Comparison of ENCODE assay signal across 11 cellular contexts in the genomic region with DNA sequence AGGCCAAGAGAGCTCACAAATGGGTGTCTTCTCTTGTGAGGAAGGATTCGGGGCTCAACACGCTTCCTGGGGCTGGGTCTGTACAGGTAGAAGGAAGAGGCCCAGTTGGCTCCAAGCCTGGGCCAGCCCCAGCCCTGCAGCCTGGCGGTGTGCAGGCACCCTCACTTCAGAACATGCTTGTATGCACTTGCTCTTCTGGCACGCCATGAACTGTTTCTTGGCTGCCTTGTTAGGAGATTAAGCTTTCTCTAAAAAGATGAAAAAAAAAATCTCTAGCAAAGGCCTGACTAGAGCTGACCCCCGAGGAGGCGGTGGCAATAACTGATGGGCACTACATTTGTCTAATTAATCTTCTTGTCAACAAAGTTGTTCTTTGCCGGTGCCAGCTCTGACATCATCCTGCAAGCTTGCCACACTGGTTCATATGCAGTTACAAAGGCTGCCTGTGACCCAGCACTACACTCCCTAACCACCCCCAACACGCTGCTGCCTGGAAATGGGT.
DNase-seq lines count a peak whose midpoint lies in the region; ATAC-seq, FAIRE-seq and TF ChIP-seq lines count a peak whose summit lies in the region.
"Had no signal": no experiment of that assay in that cellular context is flagged by ENCODE, and none has a peak within 500 bp of the region (broad histone marks: within the 10 kb centered on the region; RNA-seq: fewer than 3 reads in every experiment).

No MANE protein-coding gene starts in this region.

- intact Hi-C loops in pancreas (cut with DNase I): loop anchor here in 2 of 3 donors (5.0 to 10.0 kb wide), 4 partner anchors 659 to 949 kb away; no protein-coding TSS in a partner anchor

- no peak overlapping the region for H3K27ac Mint-ChIP-seq in neural progenitor cell

- no peak overlapping the region for H2AFZ ChIP-seq in neural progenitor cell (replicated peaks)

- H3K79me2 ChIP-seq in neural progenitor cell (ENCODE audit: low read depth): no peaks in the 10 kb centered on the region

- no peak for TF ChIP-seq POLR2A in gastroesophageal sphincter (IDR thresholded peaks at IDR 0.05)

- no peak for TF ChIP-seq EP300 in gastroesophageal sphincter (IDR thresholded peaks at IDR 0.05)

- TF ChIP-seq CTCF in VCaP (conservative IDR thresholded peaks at IDR 0.05) (no peak), gastroesophageal sphincter (IDR thresholded peaks at IDR 0.05) (peak in 2 of 4 experiments; percentile 1 to 18), pancreas (IDR thresholded peaks at IDR 0.05) (no peak), neural progenitor cell (IDR thresholded peaks at IDR 0.05) (no peak)

- H3K27me3 ChIP-seq in gastroesophageal sphincter (peaks cover 14% of the 10 kb centered on the region), pancreas (no peaks in the 10 kb centered on the region), neural progenitor cell (peaks cover 19% of the 10 kb centered on the region)

- no peak overlapping the region for H3K4me3 ChIP-seq in gastroesophageal sphincter
- no peak overlapping the region for H3K4me3 ChIP-seq in pancreas
- H3K4me3 ChIP-seq in neural progenitor cell: no peak overlapping the region
- H3K4me3 ChIP-seq: heart left ventricle had no signal

- H3K9me3 Mint-ChIP-seq in neural progenitor cell: peaks cover 4% of the 10 kb centered on the region

- DNase-seq in C1 segment of cervical spinal cord (lab: John Stamatoyannopoulos, UW) (peak in 11 of 14 donors; percentile 11 to 92 (median 78)), pancreas (peak in 4 of 6 donors; percentile 47 to 71 (median 66)), MV-4-11 (lab: John Stamatoyannopoulos, UW) (no peak), NCI-H187 (lab: John Stamatoyannopoulos, UW) (no peak), neural progenitor cell (ENCODE audit: low spot score) (no peak)
- DNase-seq: aorta, NCI-H2171 had no signal

- H3K4me1 ChIP-seq in gastroesophageal sphincter (peaks cover 0 to 47% (median 16%) of the 10 kb centered on the region in 3 donors), pancreas (peaks cover 0 to 5% (median 4%) of the 10 kb centered on the region in 3 donors), neural progenitor cell (peaks cover 12% of the 10 kb centered on the region)

- peaks cover 24% of the 10 kb centered on the region for H3K27me3 Mint-ChIP-seq in neural progenitor cell (ENCODE audit: insufficient read depth, low read depth)

- peaks cover 19% of the 10 kb centered on the region for H3F3A ChIP-seq in neural progenitor cell (ENCODE audit: low read depth)

- H3K27ac ChIP-seq in VCaP (peak overlapping the region; percentile 46), gastroesophageal sphincter (peak overlapping the region in 3 of 4 donors; percentile 70 to 74 (median 72)), pancreas (peak overlapping the region in 3 of 4 donors; percentile 28 to 62 (median 47)), neural progenitor cell (no peak overlapping the region)

- H3K4me2 ChIP-seq in neural progenitor cell: no peak overlapping the region

- no peaks in the 10 kb centered on the region for H3K36me3 Mint-ChIP-seq in neural progenitor cell

- no peaks in the 10 kb centered on the region for H3K9me3 ChIP-seq in gastroesophageal sphincter
- no peaks in the 10 kb centered on the region for H3K9me3 ChIP-seq in pancreas
- H3K9me3 ChIP-seq in neural progenitor cell (ENCODE audit: low read depth): no peaks in the 10 kb centered on the region
- H3K9me3 ChIP-seq: heart left ventricle had no signal

- ATAC-seq in gastroesophageal sphincter (peak; percentile 69), pancreas (peak; percentile 64 to 74 (median 68)), GM18502 (IDR thresholded peaks at IDR 0.05; ENCODE audit: poor library complexity, unreplicated experiment) (no peak)

- H3K9ac ChIP-seq in neural progenitor cell: no peak overlapping the region

- no peak overlapping the region for H3K4me3 Mint-ChIP-seq in neural progenitor cell

- WGBS in gastroesophageal sphincter (ENCODE audit: low coverage in 1 of 2), 2 donors: 39 to 44% methylated on average over 4 of the region's 8 CpGs
- 35 to 45% methylated on average over 8 of the region's 8 CpGs for WGBS in pancreas, 2 donors

- peaks cover 6% of the 10 kb centered on the region for H4K20me1 ChIP-seq in neural progenitor cell (ENCODE audit: low read depth)

- peaks cover 15% of the 10 kb centered on the region for H3K4me1 Mint-ChIP-seq in neural progenitor cell

- no peak for FAIRE-seq in pancreas (lab: Jason Lieb, UNC)

- H3K36me3 ChIP-seq in gastroesophageal sphincter: no peaks in the 10 kb centered on the region
- H3K36me3 ChIP-seq in pancreas: no peaks in the 10 kb centered on the region
- H3K36me3 ChIP-seq in neural progenitor cell: no peaks in the 10 kb centered on the region
- H3K36me3 ChIP-seq: heart left ventricle had no signal

Comparison
In these comparisons a context has a peak if more than half of its experiments do, and no peak if none do; other contexts are left out.
1. DNase-seq: peak in C1 segment of cervical spinal cord (11 of 14) and pancreas (4 of 6); none in MV-4-11 (single experiment), NCI-H187 (0 of 2) and neural progenitor cell (single experiment).